Comparison of ENCODE assay signal across 1 cellular context in genomic region chr10:47683826-47684475, GRCh38.
A peak's percentile ranks its signal among the peaks of the same experiment; 100 is the strongest.
TF ChIP-seq lines count a peak whose summit lies in the region.
"Not testable (repeated sequence)": the region's sequence is repeated elsewhere in the genome, so short reads cannot be mapped to it uniquely, and the experiment has no call there.

No MANE protein-coding gene starts in this region.

TF ChIP-seq in HepG2, 621 proteins besides CTCF, POLR2A, EP300 and RAD21 (continued from another document):
- TF ChIP-seq ZNF362 (CRISPR knock-in tag; IDR thresholded peaks at IDR 0.05; ENCODE audit: borderline replicate concordance) (peak; percentile 24; the same call in 1 of the 2 replicates), SOX13 (CRISPR knock-in tag; conservative IDR thresholded peaks at IDR 0.05 in 1 of 2, IDR thresholded peaks at IDR 0.05 in 1 of 2) (peak in 1 of 2 experiments; percentile 46; a peak in 1 of 4 replicates)
- TF ChIP-seq, protein P1, sequence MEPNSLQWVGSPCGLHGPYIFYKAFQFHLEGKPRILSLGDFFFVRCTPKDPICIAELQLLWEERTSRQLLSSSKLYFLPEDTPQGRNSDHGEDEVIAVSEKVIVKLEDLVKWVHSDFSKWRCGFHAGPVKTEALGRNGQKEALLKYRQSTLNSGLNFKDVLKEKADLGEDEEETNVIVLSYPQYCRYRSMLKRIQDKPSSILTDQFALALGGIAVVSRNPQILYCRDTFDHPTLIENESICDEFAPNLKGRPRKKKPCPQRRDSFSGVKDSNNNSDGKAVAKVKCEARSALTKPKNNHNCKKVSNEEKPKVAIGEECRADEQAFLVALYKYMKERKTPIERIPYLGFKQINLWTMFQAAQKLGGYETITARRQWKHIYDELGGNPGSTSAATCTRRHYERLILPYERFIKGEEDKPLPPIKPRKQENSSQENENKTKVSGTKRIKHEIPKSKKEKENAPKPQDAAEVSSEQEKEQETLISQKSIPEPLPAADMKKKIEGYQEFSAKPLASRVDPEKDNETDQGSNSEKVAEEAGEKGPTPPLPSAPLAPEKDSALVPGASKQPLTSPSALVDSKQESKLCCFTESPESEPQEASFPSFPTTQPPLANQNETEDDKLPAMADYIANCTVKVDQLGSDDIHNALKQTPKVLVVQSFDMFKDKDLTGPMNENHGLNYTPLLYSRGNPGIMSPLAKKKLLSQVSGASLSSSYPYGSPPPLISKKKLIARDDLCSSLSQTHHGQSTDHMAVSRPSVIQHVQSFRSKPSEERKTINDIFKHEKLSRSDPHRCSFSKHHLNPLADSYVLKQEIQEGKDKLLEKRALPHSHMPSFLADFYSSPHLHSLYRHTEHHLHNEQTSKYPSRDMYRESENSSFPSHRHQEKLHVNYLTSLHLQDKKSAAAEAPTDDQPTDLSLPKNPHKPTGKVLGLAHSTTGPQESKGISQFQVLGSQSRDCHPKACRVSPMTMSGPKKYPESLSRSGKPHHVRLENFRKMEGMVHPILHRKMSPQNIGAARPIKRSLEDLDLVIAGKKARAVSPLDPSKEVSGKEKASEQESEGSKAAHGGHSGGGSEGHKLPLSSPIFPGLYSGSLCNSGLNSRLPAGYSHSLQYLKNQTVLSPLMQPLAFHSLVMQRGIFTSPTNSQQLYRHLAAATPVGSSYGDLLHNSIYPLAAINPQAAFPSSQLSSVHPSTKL (CRISPR knock-in tag; IDR thresholded peaks at IDR 0.05) = 0 out of 2 replicates have a peak, but pooled peaks have one; percentile 25
- TF ChIP-seq SOX13 (IDR thresholded peaks at IDR 0.05) = not testable (repeated sequence)
